8 cellular contexts compared by ENCODE assay signal in the genomic region with DNA sequence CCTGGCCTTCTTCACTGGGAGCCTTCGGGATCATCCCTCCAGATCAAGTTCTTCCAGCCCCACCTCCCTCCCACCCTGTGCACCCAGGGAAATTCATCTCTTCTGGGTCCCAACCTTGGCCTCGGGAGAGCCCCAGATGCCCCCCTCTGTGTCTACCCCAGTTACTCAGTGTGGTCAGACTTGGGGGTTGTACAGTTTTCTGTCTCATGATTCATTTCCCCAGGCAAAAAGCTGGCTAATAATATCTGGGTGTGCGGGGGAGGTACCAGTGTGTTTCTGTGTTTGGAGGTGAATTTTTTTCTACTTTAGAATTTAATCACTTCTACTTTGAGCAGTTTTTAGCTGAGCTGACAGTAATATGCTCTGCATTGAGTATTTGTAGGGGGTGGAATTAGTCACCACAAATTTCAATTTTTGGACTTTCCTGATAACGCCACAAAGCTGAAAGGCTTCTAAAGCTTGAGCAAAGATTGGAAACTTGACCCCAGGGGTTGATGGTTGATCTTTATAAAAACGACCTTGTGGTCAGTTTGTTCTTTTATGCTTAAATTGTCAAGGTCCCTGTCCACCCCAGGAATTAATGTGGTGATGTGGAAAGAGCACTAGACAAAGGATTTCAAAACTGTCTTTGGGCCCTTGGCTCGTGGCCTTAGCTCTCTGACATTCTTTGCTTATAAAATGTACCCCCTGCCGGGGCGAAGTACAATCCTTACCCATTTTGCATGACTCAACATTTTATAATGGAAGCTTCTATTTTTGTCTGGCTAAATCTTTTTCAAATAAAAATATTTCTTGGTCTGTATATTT.
DNase-seq lines count a peak whose midpoint lies in the region; ATAC-seq and TF ChIP-seq lines count a peak whose summit lies in the region.

No MANE protein-coding gene starts in this region.

- in situ Hi-C loops in astrocyte of the cerebellum (cut with HindIII; ENCODE audit: low sequenced_read_pairs): loop anchor here (25.0 kb wide), 1 partner anchor 479 kb away; no protein-coding TSS in a partner anchor

- TF ChIP-seq CTCF in RWPE1 (conservative IDR thresholded peaks at IDR 0.05; ENCODE audit: low read depth) (no peak), astrocyte of the cerebellum (IDR thresholded peaks at IDR 0.05; ENCODE audit: low read depth, low read length, missing control alignments) (no peak), nephron (IDR thresholded peaks at IDR 0.05; ENCODE audit: unreplicated experiment in 3 of 3) (no peak)

- no peaks in the 10 kb centered on the region for H3K27me3 Mint-ChIP-seq in nephron (ENCODE audit: low read depth)

- H3K4me1 Mint-ChIP-seq in nephron: peaks cover 67% of the 10 kb centered on the region

- H3K4me3 Mint-ChIP-seq in nephron: peak overlapping the region in 1 of 3 experiments; percentile 13

- DNase-seq in NCI-H146 (lab: John Stamatoyannopoulos, UW) (peak; percentile 31), NCI-H146 treated with DMSO at 0.1 percent for 48 hours (lab: John Stamatoyannopoulos, UW; ENCODE audit: unreplicated experiment) (no peak), RWPE1 (ENCODE audit: low spot score) (peak; percentile 76), astrocyte of the cerebellum (ENCODE audit: low read depth) (peak; percentile 96), cerebellar cortex (ENCODE audit: low spot score) (no peak), DMS79 (lab: John Stamatoyannopoulos, UW) (no peak)

- no peaks in the 10 kb centered on the region for H3K9me3 Mint-ChIP-seq in nephron

- POLR2A ChIA-PET in RWPE1 (lab: Yijun Ruan, JAX; ENCODE audit: low non-redundant PET): no interaction called here

- peak overlapping the region; percentile 5 for H3K4me3 ChIP-seq in astrocyte of the cerebellum (ENCODE audit: low read depth, low read length)

- CTCF ChIA-PET in RWPE1 (lab: Yijun Ruan, JAX): interaction anchor here (0.7 to 3.1 kb wide), 3 partner anchors 21 to 455 kb away, joined by 4 to 15 read pairs (median 6); no protein-coding TSS in a partner anchor

- H3K27ac Mint-ChIP-seq in nephron: peak overlapping the region; percentile 65 to 95 (median 84)

- H3K36me3 Mint-ChIP-seq in nephron (ENCODE audit: low read depth): peaks cover 3% of the 10 kb centered on the region

- H3K27ac ChIP-seq in RWPE1: peak overlapping the region; percentile 97

- peak; percentile 79 for ATAC-seq in HG02852 (IDR thresholded peaks at IDR 0.05; ENCODE audit: unreplicated experiment)

Comparison
In these comparisons a context has a peak if more than half of its experiments do, and no peak if none do; other contexts are left out.
1. DNase-seq: peak in NCI-H146 (single experiment), RWPE1 (single experiment) and astrocyte of the cerebellum (single experiment); none in NCI-H146 treated with DMSO at 0.1 percent for 48 hours (single experiment), cerebellar cortex (single experiment) and DMS79 (single experiment).